ENCODE assay signal across 8 cellular contexts in the genomic region with DNA sequence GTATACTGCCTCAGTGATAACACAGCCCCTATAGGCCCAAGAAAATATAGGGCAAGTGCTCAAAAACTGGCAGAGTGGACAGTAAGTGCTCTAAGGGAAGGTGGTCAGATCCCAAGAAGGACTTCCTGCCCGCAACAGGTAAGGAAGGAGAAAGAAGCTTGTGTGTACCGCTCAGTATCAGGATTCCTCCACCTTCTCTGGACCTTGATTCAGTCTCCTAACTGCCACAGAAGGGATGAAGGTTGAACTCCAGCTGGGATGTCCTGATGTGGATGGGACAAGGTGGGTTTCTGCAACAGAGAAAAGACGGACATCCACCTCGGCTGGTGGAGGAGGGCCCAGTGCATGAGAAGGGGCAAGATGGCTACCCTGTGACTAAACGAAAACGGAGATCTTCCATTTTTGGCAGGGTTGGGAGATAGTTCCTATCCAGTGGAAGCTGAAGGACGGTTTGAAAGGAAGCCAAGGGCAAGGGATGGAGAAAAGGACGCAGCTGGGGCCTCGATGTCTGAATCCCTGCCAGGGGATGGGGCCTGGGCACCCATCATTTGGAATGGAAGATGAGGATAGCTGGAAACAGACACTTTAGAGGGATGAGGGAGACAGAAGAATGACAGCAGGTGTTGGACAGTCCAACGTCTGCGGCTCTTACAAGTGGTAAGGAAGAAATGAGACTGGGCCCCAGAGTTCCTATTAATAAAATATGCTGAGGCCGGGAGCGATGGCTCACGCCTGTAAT. TPM values are rescaled to one million over a fixed set of nuclear protein-coding genes. Genes with fewer than 3 reads are reported as not detected.
DNase-seq lines count a peak whose midpoint lies in the region; ATAC-seq, FAIRE-seq and TF ChIP-seq lines count a peak whose summit lies in the region.
"Had no signal": no experiment of that assay in that cellular context is flagged by ENCODE, and none has a peak within 500 bp of the region (broad histone marks: within the 10 kb centered on the region; RNA-seq: fewer than 3 reads in every experiment).

No MANE protein-coding gene starts in this region.

- no peak overlapping the region for H2AFZ ChIP-seq in PC-3 (ENCODE audit: low read length)

- H3K4me1 ChIP-seq in PC-3 (ENCODE audit: insufficient read depth, low read length), result peaks cover 56% of the 10 kb centered on the region
- H3K4me1 ChIP-seq in psoas muscle, result peaks cover 30% of the 10 kb centered on the region

- no peaks in the 10 kb centered on the region for H3K27me3 ChIP-seq in PC-3 (ENCODE audit: low read length)
- H3K27me3 ChIP-seq in psoas muscle (ENCODE audit: insufficient read depth in 3 of 3, low read length in 2 of 3), result no peaks in the 10 kb centered on the region

- H3K9ac ChIP-seq in PC-3 (ENCODE audit: low read length), result peak overlapping the region; percentile 98

- POLR2A ChIA-PET in PC-3 (lab: Charles Lee; ENCODE audit: unreplicated experiment), result no interaction called here

- peaks cover 37% of the 10 kb centered on the region for H4K20me1 ChIP-seq in PC-3 (ENCODE audit: low read length)

- peaks cover 12% of the 10 kb centered on the region for H3F3A ChIP-seq in PC-3 (ENCODE audit: low read length, unreplicated experiment)

- peak; percentile 40 for FAIRE-seq in GM12891 (lab: Jason Lieb, UNC)

- no peaks in the 10 kb centered on the region for H3K9me2 ChIP-seq in PC-3 (replicated peaks; ENCODE audit: low read length)

- peak overlapping the region; percentile 92 for H3K27ac ChIP-seq in PC-3 (ENCODE audit: low read length)
- peak overlapping the region; percentile 89 for H3K27ac ChIP-seq in epithelial cell of prostate
- H3K27ac ChIP-seq in psoas muscle, result peak overlapping the region; percentile 88

- DNase-seq in GM12891 (ENCODE audit: insufficient read length, low spot score) (no peak), PC-3 (no peak), epithelial cell of prostate (ENCODE audit: low read depth, low spot score) (no peak), psoas muscle (no peak), pons (ENCODE audit: low spot score) (no peak), NAMALWA (ENCODE audit: low spot score) (no peak)
- DNase-seq: T-helper 9 cell had no signal

- peaks cover 52% of the 10 kb centered on the region for H3K36me3 ChIP-seq in PC-3 (ENCODE audit: low read depth, low read length)
- peaks cover 0 to 51% of the 10 kb centered on the region in 2 donors for H3K36me3 ChIP-seq in psoas muscle (ENCODE audit: insufficient read depth in 1 of 2, low read depth in 1 of 2)

- H3K9me3 ChIP-seq in PC-3 (ENCODE audit: low read length), result no peaks in the 10 kb centered on the region
- no peaks in the 10 kb centered on the region for H3K9me3 ChIP-seq in psoas muscle

- ATAC-seq in PC-3 (no peak), psoas muscle (no peak), HG02973 (IDR thresholded peaks at IDR 0.05; ENCODE audit: unreplicated experiment) (no peak)

- peak overlapping the region; percentile 81 for H3K4me3 ChIP-seq in PC-3 (ENCODE audit: low read length)
- peak overlapping the region; percentile 98 for H3K4me3 ChIP-seq in psoas muscle

- H3K4me2 ChIP-seq in PC-3 (ENCODE audit: low read length), result peak overlapping the region; percentile 91

- 54 to 63% (median 56%) methylated on average over 14 of the region's 14 CpGs for WGBS in psoas muscle, 3 donors

- CTCF ChIA-PET in PC-3 (lab: Charles Lee), result no interaction called here

- no peak for TF ChIP-seq POLR2A in GM12891 (IDR thresholded peaks at IDR 0.05; ENCODE audit: low read depth, low read length)

- no peak for TF ChIP-seq CTCF in PC-3 (conservative IDR thresholded peaks at IDR 0.05; ENCODE audit: low read depth, low read length)
- TF ChIP-seq CTCF in psoas muscle (IDR thresholded peaks at IDR 0.05), result no peak

- intact Hi-C loops in PC-3 (cut with micrococcal nuclease) (no loop called here), psoas muscle (cut with DNase I) (loop anchor here in 1 of 2 donors (5.0 kb wide), 1 partner anchor 35 kb away; no protein-coding TSS in a partner anchor)

- H3K79me2 ChIP-seq in PC-3 (ENCODE audit: low read length), result peaks cover 83% of the 10 kb centered on the region

- BruUV-seq in PC-3 (replicated peaks; lab: Mats Ljungman, UMichigan), result no TSS peak

TF ChIP-seq in GM12891, 5 proteins besides CTCF, POLR2A, EP300 and RAD21:
- TF ChIP-seq PAX5 (IDR thresholded peaks at IDR 0.05; ENCODE audit: insufficient read depth, low read length, severe bottlenecking), result no peak
- no peak for TF ChIP-seq POLR2AphosphoS5 (IDR thresholded peaks at IDR 0.05; ENCODE audit: low read depth, low read length)
- TF ChIP-seq TAF1 (IDR thresholded peaks at IDR 0.05; ENCODE audit: low read depth, low read length), result no peak
- TF ChIP-seq SPI1 (IDR thresholded peaks at IDR 0.05; ENCODE audit: low read depth, low read length), result no peak
- no peak for TF ChIP-seq POU2F2 (IDR thresholded peaks at IDR 0.05; ENCODE audit: low read depth, low read length)

RNA-seq across cellular contexts. Expression of a gene that starts 1.3 kb away (rescaled TPM):
- polyA plus RNA-seq in GM12891 (2012; ENCODE audit: low read depth, missing spikeins), result 41.3 TPM
- total RNA-seq in PC-3 (2014; rRNA removed) (50.7 and 75.5 TPM in 2 replicates), psoas muscle (10 to 100 TPM; 13.3 to 31.8 (median 20.1) TPM)
- polyA plus RNA-seq in psoas muscle, result 10 to 100 TPM in 2 of 3 donors, 1 to 10 TPM in 1; 10.0 to 39.4 (median 23.7) TPM

RNA-seq across cellular contexts. Expression of a gene that starts 1.6 kb away (rescaled TPM):
- polyA plus RNA-seq in GM12891 (2012; ENCODE audit: low read depth, missing spikeins), result 57.2 TPM
- total RNA-seq in PC-3 (2014; rRNA removed), result 129 and 149 TPM in 2 replicates
- total RNA-seq in psoas muscle, result 10 to 100 TPM; 35.3 to 46.8 (median 39.7) TPM
- 10 to 100 TPM; 21.1 to 46.3 (median 41.4) TPM for polyA plus RNA-seq in psoas muscle

RNA-seq across cellular contexts. Expression of a gene that starts 31.0 kb away (rescaled TPM):
- 30.1 TPM for polyA plus RNA-seq in GM12891 (2012; ENCODE audit: low read depth, missing spikeins)
- total RNA-seq in PC-3 (2014; rRNA removed) (0.29 and 2.2 TPM in 2 replicates), psoas muscle (1 to 10 TPM in 1 of 4 donors, under 1 TPM in 3; 0.21 to 3.3 (median 0.46) TPM)
- under 1 TPM; 0.05 to 0.46 (median 0.27) TPM for polyA plus RNA-seq in psoas muscle

RNA-seq across cellular contexts. Expression of a gene that starts 33.3 kb away (rescaled TPM):
- polyA plus RNA-seq in GM12891 (2012; ENCODE audit: low read depth, missing spikeins), result not detected
- total RNA-seq in PC-3 (2014; rRNA removed), result not detected in 2 replicates
- under 1 TPM in 3 of 4 donors, not detected in 1; 0.36 to 0.38 (median 0.37) TPM for total RNA-seq in psoas muscle
- polyA plus RNA-seq in psoas muscle, result under 1 TPM; 0.13 to 0.22 (median 0.21) TPM

RNA-seq across cellular contexts. Expression of a gene that starts 50.2 kb away (rescaled TPM):
- 29.6 TPM for polyA plus RNA-seq in GM12891 (2012; ENCODE audit: low read depth, missing spikeins)
- total RNA-seq in PC-3 (2014; rRNA removed), result 17.8 and 18.8 TPM in 2 replicates
- 100 to 1,000 TPM in 2 of 4 donors, 10 to 100 TPM in 2; 81.8 to 107 (median 94.8) TPM for total RNA-seq in psoas muscle
- 10 to 100 TPM; 36.3 to 62.0 (median 52.6) TPM for polyA plus RNA-seq in psoas muscle
